11 cellular contexts compared by ENCODE assay signal in genomic region chr14:59422069-59422881, GRCh38. TPM values are rescaled to one million over a fixed set of nuclear protein-coding genes. Genes with fewer than 3 reads are reported as not detected.
DNase-seq lines count a peak whose midpoint lies in the region; TF ChIP-seq lines count a peak whose summit lies in the region.
"Had no signal": no experiment of that assay in that cellular context is flagged by ENCODE, and none has a peak within 500 bp of the region (broad histone marks: within the 10 kb centered on the region; RNA-seq: fewer than 3 reads in every experiment).

No MANE protein-coding gene starts in this region.

- no peak overlapping the region for H2AFZ ChIP-seq in osteoblast (ENCODE audit: low read length)

- H3K79me2 ChIP-seq in osteoblast (ENCODE audit: insufficient read depth, low read length), result no peaks in the 10 kb centered on the region

- TF ChIP-seq CTCF in GM12872 (IDR thresholded peaks at IDR 0.05; ENCODE audit: insufficient read depth, low read depth, low read length) (peak; percentile 42; the same call in 2 of the 3 replicates), brain microvascular endothelial cell (IDR thresholded peaks at IDR 0.05; ENCODE audit: low read depth, low read length, missing control alignments) (peak; percentile 41), osteoblast (IDR thresholded peaks at IDR 0.05; ENCODE audit: extremely low read depth, low read depth, low read length) (peak; percentile 24)

- DNase-seq in Kasumi-1 (lab: John Stamatoyannopoulos, UW) (peak; percentile 0 to 25), brain microvascular endothelial cell (no peak), osteoblast (ENCODE audit: insufficient read length, low spot score, missing footprints) (peak; percentile 79), activated T-cell treated with anti-CD3 and anti-CD28 coated beads for 4 hours (no peak), NCI-H146 (lab: John Stamatoyannopoulos, UW) (no peak)
- DNase-seq in activated naive CD4-positive, alpha-beta T cell treated with Interleukin-2 at 50 U/mL for 16 hours, result no peak
- no peak for DNase-seq in activated T-helper 2 cell treated with anti-CD3 and anti-CD28 coated beads, Interferon-gamma antibody, Interleukin-2, Interleukin-4, amounts not matched to agents 10 μg/mL and 5 μg/mL and 100 μg/mL, durations not matched to agents 14 hours and 24 hours and 36 hours (ENCODE audit: low spot score)
- DNase-seq: activated naive CD8-positive, alpha-beta T cell treated with anti-CD3 and anti-CD28 coated beads, Interleukin-2, amount 10 ng/mL, durations not matched to agents 7 days and 5 days; NCI-H2029 treated with DMSO at 0.1 percent for 48 hours had no signal

- H3K4me3 ChIP-seq in brain microvascular endothelial cell (ENCODE audit: low read depth, low read length) (no peak overlapping the region), osteoblast (ENCODE audit: insufficient read depth, low read length) (no peak overlapping the region)
- H3K4me3 ChIP-seq: gastroesophageal sphincter had no signal

- intact Hi-C loops in activated T-helper 2 cell treated with anti-CD3 and anti-CD28 coated beads, Interferon-gamma antibody, Interleukin-2, Interleukin-4, amounts not matched to agents 10 μg/mL and 5 μg/mL and 100 μg/mL, durations not matched to agents 14 hours and 24 hours and 36 hours (cut with micrococcal nuclease), result no loop called here

- H3K36me3 ChIP-seq in brain microvascular endothelial cell (replicated peaks) (no peaks in the 10 kb centered on the region), osteoblast (ENCODE audit: insufficient read depth, low read length) (no peaks in the 10 kb centered on the region)
- H3K36me3 ChIP-seq: gastroesophageal sphincter had no signal

- peaks cover 12% of the 10 kb centered on the region for H3K4me1 ChIP-seq in osteoblast (ENCODE audit: insufficient read depth, low read length)

- H3K9me3 ChIP-seq in osteoblast (ENCODE audit: low read depth, low read length), result no peaks in the 10 kb centered on the region
- H3K9me3 ChIP-seq: gastroesophageal sphincter had no signal

- H3K4me3 Mint-ChIP-seq in activated T-helper 2 cell treated with anti-CD3 and anti-CD28 coated beads, Interferon-gamma antibody, Interleukin-2, Interleukin-4, amounts not matched to agents 10 μg/mL and 5 μg/mL and 100 μg/mL, durations not matched to agents 14 hours and 24 hours and 36 hours (ENCODE audit: low read depth), result no peak overlapping the region
- H3K4me3 Mint-ChIP-seq: activated naive CD8-positive, alpha-beta T cell treated with anti-CD3 and anti-CD28 coated beads, Interleukin-2, amount 10 ng/mL, durations not matched to agents 7 days and 5 days had no signal

- H3K4me1 Mint-ChIP-seq in activated T-helper 2 cell treated with anti-CD3 and anti-CD28 coated beads, Interferon-gamma antibody, Interleukin-2, Interleukin-4, amounts not matched to agents 10 μg/mL and 5 μg/mL and 100 μg/mL, durations not matched to agents 14 hours and 24 hours and 36 hours (ENCODE audit: low read depth), result no peaks in the 10 kb centered on the region

- H3K27me3 ChIP-seq in brain microvascular endothelial cell (replicated peaks) (no peaks in the 10 kb centered on the region), osteoblast (ENCODE audit: insufficient read depth, low read length) (no peaks in the 10 kb centered on the region)
- H3K27me3 ChIP-seq: gastroesophageal sphincter had no signal

- no peaks in the 10 kb centered on the region for H4K20me1 ChIP-seq in osteoblast (ENCODE audit: insufficient read depth, low read length)

- no peaks in the 10 kb centered on the region for H3K36me3 Mint-ChIP-seq in activated T-helper 2 cell treated with anti-CD3 and anti-CD28 coated beads, Interferon-gamma antibody, Interleukin-2, Interleukin-4, amounts not matched to agents 10 μg/mL and 5 μg/mL and 100 μg/mL, durations not matched to agents 14 hours and 24 hours and 36 hours (ENCODE audit: low read depth)

- no peak overlapping the region for H3K4me2 ChIP-seq in osteoblast (ENCODE audit: insufficient read depth, low read length)

- no peaks in the 10 kb centered on the region for H3K9me3 Mint-ChIP-seq in activated T-helper 2 cell treated with anti-CD3 and anti-CD28 coated beads, Interferon-gamma antibody, Interleukin-2, Interleukin-4, amounts not matched to agents 10 μg/mL and 5 μg/mL and 100 μg/mL, durations not matched to agents 14 hours and 24 hours and 36 hours
- H3K9me3 Mint-ChIP-seq: activated naive CD8-positive, alpha-beta T cell treated with anti-CD3 and anti-CD28 coated beads, Interleukin-2, amount 10 ng/mL, durations not matched to agents 7 days and 5 days had no signal

- in situ Hi-C loops in brain microvascular endothelial cell (cut with HindIII; ENCODE audit: low pct_ligation_motif_present, low sequenced_read_pairs), result no loop called here

- H3K27me3 Mint-ChIP-seq in activated T-helper 2 cell treated with anti-CD3 and anti-CD28 coated beads, Interferon-gamma antibody, Interleukin-2, Interleukin-4, amounts not matched to agents 10 μg/mL and 5 μg/mL and 100 μg/mL, durations not matched to agents 14 hours and 24 hours and 36 hours (ENCODE audit: low read depth), result peaks cover 13% of the 10 kb centered on the region

- H3K27ac ChIP-seq in brain microvascular endothelial cell (no peak overlapping the region), osteoblast (ENCODE audit: low read depth, low read length) (no peak overlapping the region)

- H3K27ac Mint-ChIP-seq in activated T-helper 2 cell treated with anti-CD3 and anti-CD28 coated beads, Interferon-gamma antibody, Interleukin-2, Interleukin-4, amounts not matched to agents 10 μg/mL and 5 μg/mL and 100 μg/mL, durations not matched to agents 14 hours and 24 hours and 36 hours, result no peak overlapping the region
- H3K27ac Mint-ChIP-seq: activated naive CD8-positive, alpha-beta T cell treated with anti-CD3 and anti-CD28 coated beads, Interleukin-2, amount 10 ng/mL, durations not matched to agents 7 days and 5 days had no signal

RNA-seq across cellular contexts. Expression of gene GPR135, which starts 42.9 kb away (rescaled TPM):
- total RNA-seq in osteoblast, result 5.1 and 5.3 TPM in 2 replicates
- total RNA-seq in activated T-helper 2 cell treated with anti-CD3 and anti-CD28 coated beads, Interferon-gamma antibody, Interleukin-2, Interleukin-4, amounts not matched to agents 10 μg/mL and 5 μg/mL and 100 μg/mL, durations not matched to agents 14 hours and 24 hours and 36 hours, result 1.6 and 2.4 TPM in 2 replicates

Comparison
In these comparisons a context has a peak if more than half of its experiments do, and no peak if none do; other contexts are left out.
1. DNase-seq: peak in Kasumi-1 (2 of 2) and osteoblast (single experiment); none in brain microvascular endothelial cell (single experiment), activated naive CD4-positive, alpha-beta T cell treated with Interleukin-2 at 50 U/mL for 16 hours (single experiment), activated T-cell treated with anti-CD3 and anti-CD28 coated beads for 4 hours (single experiment), NCI-H146 (single experiment) and activated T-helper 2 cell treated with anti-CD3 and anti-CD28 coated beads, Interferon-gamma antibody, Interleukin-2, Interleukin-4, amounts not matched to agents 10 μg/mL and 5 μg/mL and 100 μg/mL, durations not matched to agents 14 hours and 24 hours and 36 hours (single experiment).
2. Peak in every context shown above with its lines, with median percentiles within 50 percentile points of each other: CTCF ChIP-seq.